8 cellular contexts compared by ENCODE assay signal in the genomic region with DNA sequence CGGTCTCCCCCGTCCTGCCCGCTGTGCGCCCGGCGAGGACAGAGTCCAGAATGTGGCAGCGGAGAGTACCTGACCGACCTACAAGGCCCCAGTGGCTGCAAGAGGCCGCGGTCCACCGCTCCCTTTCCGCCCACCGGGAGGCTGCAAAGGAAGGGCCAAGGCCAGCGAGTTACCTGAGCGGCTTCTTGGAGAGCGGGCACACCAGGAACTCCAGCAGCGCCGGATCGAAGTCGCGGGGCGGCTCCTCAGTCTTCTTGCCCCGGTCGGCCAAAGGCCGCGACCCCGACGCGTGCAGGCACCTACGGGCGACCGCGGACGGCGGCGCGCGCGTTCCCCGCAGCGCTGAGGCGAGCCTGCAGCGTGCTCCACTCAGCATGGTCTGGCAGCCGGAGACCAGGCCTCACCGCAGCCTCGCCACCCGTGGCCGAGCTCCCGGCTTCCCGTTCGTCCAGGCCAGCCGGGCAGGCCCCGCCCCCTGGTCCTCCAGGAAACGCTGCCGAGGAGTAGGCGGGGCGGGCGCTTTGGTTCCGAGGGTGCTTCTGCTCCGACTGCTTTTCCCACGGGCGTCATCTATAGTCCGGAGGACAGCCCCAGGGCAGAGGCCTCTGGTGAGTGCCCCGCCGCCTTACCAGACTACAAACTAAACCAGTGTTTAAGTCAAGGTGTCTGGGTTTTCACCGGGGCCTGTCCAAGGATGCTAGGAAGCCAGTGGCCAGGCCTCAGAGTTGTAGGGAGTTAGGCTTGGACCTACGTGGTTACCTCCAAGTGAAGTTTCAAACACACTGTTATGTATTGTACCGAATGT. TPM values are rescaled to one million over a fixed set of nuclear protein-coding genes. Genes with fewer than 3 reads are reported as not detected.
A peak's percentile ranks its signal among the peaks of the same experiment; 100 is the strongest.
DNase-seq lines count a peak whose midpoint lies in the region; ATAC-seq and TF ChIP-seq lines count a peak whose summit lies in the region.

Gene PYURF (minus strand): TSS at position 452 of the 805 bp plus-strand sequence. CDS start 76 bp downstream, at position 376.

- H3K79me2 ChIP-seq in OCI-LY1 (ENCODE audit: insufficient read depth, low read length), result no peaks in the 10 kb centered on the region

- H3K4me3 Mint-ChIP-seq in endothelial cell (ENCODE audit: unreplicated experiment), result peak within 1 kb of the TSS; percentile 98
- peak within 1 kb of the TSS; percentile 91 for H3K4me3 Mint-ChIP-seq in mesothelial cell of epicardium

- H4K20me1 ChIP-seq in OCI-LY1 (ENCODE audit: insufficient read depth, low read length), result no peaks in the 10 kb centered on the region

- H2AFZ ChIP-seq in OCI-LY1 (ENCODE audit: low read length), result peak within 1 kb of the TSS; percentile 78; the same call in 1 of the 2 replicates

- H3K36me3 ChIP-seq in HUES6 (ENCODE audit: control insufficient read depth, insufficient read depth, low read length), result peaks cover 16% of the 10 kb centered on the region
- H3K36me3 ChIP-seq in OCI-LY1 (ENCODE audit: insufficient read depth, low read length), result 0 out of 2 replicates have a peak, but pooled peaks cover 10% of the 10 kb centered on the region

- H3K36me3 Mint-ChIP-seq in endothelial cell (ENCODE audit: low read depth, unreplicated experiment), result peaks cover 3% of the 10 kb centered on the region
- no peaks in the 10 kb centered on the region for H3K36me3 Mint-ChIP-seq in mesothelial cell of epicardium

- peak within 1 kb of the TSS; percentile 80 for H3K27ac Mint-ChIP-seq in endothelial cell (ENCODE audit: unreplicated experiment)
- peak within 1 kb of the TSS; percentile 95 for H3K27ac Mint-ChIP-seq in mesothelial cell of epicardium

- peak within 1 kb of the TSS; percentile 89 for H3K4me2 ChIP-seq in OCI-LY1 (ENCODE audit: low read length)

- H3K27ac ChIP-seq in HUES6 (ENCODE audit: low read depth, low read length) (peak within 1 kb of the TSS; percentile 89), OCI-LY1 (ENCODE audit: low read depth, low read length, poor library complexity, severe bottlenecking) (no peak within 1 kb of the TSS)

- DNase-seq in D341Med (ENCODE audit: low spot score), result peak; percentile 94
- peak; percentile 90 for DNase-seq in activated CD8-positive, alpha-beta memory T cell treated with anti-CD3 and anti-CD28 coated beads, Interleukin-2, amount 50 U/mL, for 48 hours
- peak; percentile 90 for DNase-seq in endothelial cell (ENCODE audit: low spot score)
- peak; percentile 84 to 90 for DNase-seq in mesothelial cell of epicardium (ENCODE audit: low spot score in 2 of 2, unreplicated experiment in 2 of 2)
- DNase-seq in stimulated activated CD8-positive, alpha-beta memory T cell treated with anti-CD3 and anti-CD28 coated beads, Interleukin-15, amount 100 ng/mL, for 48 hours (ENCODE audit: low read depth in 2 of 2), result peak; percentile 80 to 84

- H3K4me1 Mint-ChIP-seq in endothelial cell (ENCODE audit: unreplicated experiment) (peaks cover 16% of the 10 kb centered on the region), mesothelial cell of epicardium (peaks cover 29% of the 10 kb centered on the region)

- H3F3A ChIP-seq in OCI-LY1 (ENCODE audit: insufficient read depth, low read length), result no peaks in the 10 kb centered on the region

- H3K9me3 Mint-ChIP-seq in endothelial cell (ENCODE audit: unreplicated experiment) (no peaks in the 10 kb centered on the region), mesothelial cell of epicardium (no peaks in the 10 kb centered on the region)

- H3K4me3 ChIP-seq in HUES6 (ENCODE audit: low read depth, low read length), result peak within 1 kb of the TSS; percentile 100
- peak within 1 kb of the TSS; percentile 93 for H3K4me3 ChIP-seq in OCI-LY1 (ENCODE audit: low read depth, low read length, poor library complexity, severe bottlenecking)

- TF ChIP-seq CTCF in OCI-LY1 (IDR thresholded peaks at IDR 0.05; ENCODE audit: low read length), result no peak
- no peak for TF ChIP-seq CTCF in endothelial cell (IDR thresholded peaks at IDR 0.05; ENCODE audit: unreplicated experiment)
- no peak for TF ChIP-seq CTCF in mesothelial cell of epicardium (IDR thresholded peaks at IDR 0.05; ENCODE audit: unreplicated experiment)

- no peaks in the 10 kb centered on the region for H3K9me2 ChIP-seq in OCI-LY1 (ENCODE audit: low read depth, low read length)

- H3K9ac ChIP-seq in HUES6 (ENCODE audit: low read length), result peak within 1 kb of the TSS; percentile 99
- H3K9ac ChIP-seq in OCI-LY1 (ENCODE audit: low read length), result peak within 1 kb of the TSS; percentile 84

- peak; percentile 81 for ATAC-seq in GM21447 (IDR thresholded peaks at IDR 0.05; ENCODE audit: unreplicated experiment)

- H3K27me3 Mint-ChIP-seq in endothelial cell (ENCODE audit: unreplicated experiment) (peaks cover 3% of the 10 kb centered on the region), mesothelial cell of epicardium (ENCODE audit: low read depth) (no peaks in the 10 kb centered on the region)

- no peaks in the 10 kb centered on the region for H3K9me3 ChIP-seq in HUES6 (ENCODE audit: control insufficient read depth, insufficient read depth, low read depth, low read length)
- no peaks in the 10 kb centered on the region for H3K9me3 ChIP-seq in OCI-LY1 (ENCODE audit: low read length)

- H3K4me1 ChIP-seq in HUES6 (ENCODE audit: control insufficient read depth, insufficient read depth, low read length) (peaks cover 19% of the 10 kb centered on the region), OCI-LY1 (ENCODE audit: insufficient read depth, low read length, severe bottlenecking) (peaks cover 11% of the 10 kb centered on the region)

- no peaks in the 10 kb centered on the region for H3K27me3 ChIP-seq in HUES6 (ENCODE audit: control insufficient read depth, insufficient read depth, low read length)
- no peaks in the 10 kb centered on the region for H3K27me3 ChIP-seq in OCI-LY1 (ENCODE audit: insufficient read depth, low read length)

RNA-seq across cellular contexts. Expression of gene PYURF, which starts in this region (rescaled TPM):
- 49.8 TPM for total RNA-seq in endothelial cell (ENCODE audit: unreplicated experiment)
- total RNA-seq in mesothelial cell of epicardium, result 56.1 to 58.9 TPM (median 57.6 TPM) in 3 replicates
